ENCODE assay signal across 9 cellular contexts in the genomic region with DNA sequence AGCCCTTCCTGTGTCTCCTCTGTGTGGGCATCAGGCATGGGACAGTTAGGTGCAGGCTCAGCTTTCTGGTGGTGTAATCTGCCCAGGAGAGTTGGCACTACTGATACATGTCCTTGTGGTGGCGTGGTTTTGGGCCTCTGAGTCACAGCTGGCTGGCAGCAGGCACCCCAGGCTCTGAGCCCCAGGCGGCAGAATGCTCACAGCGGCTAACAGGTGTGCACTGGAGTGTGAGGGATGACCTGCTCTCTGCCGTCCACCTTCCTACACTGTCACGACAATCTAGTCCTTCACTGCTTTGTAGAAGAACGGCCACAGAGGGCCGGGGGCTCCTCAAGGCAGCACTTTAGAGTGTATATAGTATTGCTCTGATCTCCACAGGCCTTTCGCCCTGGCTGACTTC.
DNase-seq lines count a peak whose midpoint lies in the region; ATAC-seq, FAIRE-seq and TF ChIP-seq lines count a peak whose summit lies in the region.
"Had no signal": no experiment of that assay in that cellular context is flagged by ENCODE, and none has a peak within 500 bp of the region (broad histone marks: within the 10 kb centered on the region; RNA-seq: fewer than 3 reads in every experiment).

No MANE protein-coding gene starts in this region.

- no peak overlapping the region for H3K4me3 ChIP-seq in bronchial epithelial cell (ENCODE audit: low read depth, low read length)

- intact Hi-C loops in sciatic nerve (cut with DNase I), result no loop called here

- no peaks in the 10 kb centered on the region for H3K36me3 ChIP-seq in bronchial epithelial cell (ENCODE audit: control insufficient read depth, insufficient read depth, low read length)

- H3K27me3 ChIP-seq in bronchial epithelial cell (ENCODE audit: control insufficient read depth, insufficient read depth, low read length), result peaks cover 2% of the 10 kb centered on the region
- H3K27me3 ChIP-seq: esophagus muscularis mucosa had no signal

- no peak for TF ChIP-seq CTCF in bronchial epithelial cell (IDR thresholded peaks at IDR 0.05; ENCODE audit: insufficient read depth, low read length, severe bottlenecking)

- no peak for FAIRE-seq in bronchial epithelial cell (lab: Jason Lieb, UNC)

- DNase-seq in DMS79 (lab: John Stamatoyannopoulos, UW) (peak; percentile 0), DMS79 treated with DMSO at 0.1 percent for 48 hours (lab: John Stamatoyannopoulos, UW) (no peak), LHCN-M2 (ENCODE audit: low read depth) (peak; percentile 69), bronchial epithelial cell (ENCODE audit: low read depth) (peak; percentile 24), sciatic nerve (ENCODE audit: low spot score) (peak; percentile 54), NCI-H146 (lab: John Stamatoyannopoulos, UW) (no peak)

- ATAC-seq in sciatic nerve (no peak), HG03159 (IDR thresholded peaks at IDR 0.05; ENCODE audit: unreplicated experiment) (no peak), GM18873 (IDR thresholded peaks at IDR 0.05; ENCODE audit: low FRiP score, unreplicated experiment) (no peak)

Comparison
In these comparisons a context has a peak if more than half of its experiments do, and no peak if none do; other contexts are left out.
1. DNase-seq: peak in DMS79 (single experiment), LHCN-M2 (single experiment), bronchial epithelial cell (single experiment) and sciatic nerve (single experiment); none in DMS79 treated with DMSO at 0.1 percent for 48 hours (single experiment) and NCI-H146 (single experiment).